ENCODE assay signal across 25 cellular contexts in the genomic region with DNA sequence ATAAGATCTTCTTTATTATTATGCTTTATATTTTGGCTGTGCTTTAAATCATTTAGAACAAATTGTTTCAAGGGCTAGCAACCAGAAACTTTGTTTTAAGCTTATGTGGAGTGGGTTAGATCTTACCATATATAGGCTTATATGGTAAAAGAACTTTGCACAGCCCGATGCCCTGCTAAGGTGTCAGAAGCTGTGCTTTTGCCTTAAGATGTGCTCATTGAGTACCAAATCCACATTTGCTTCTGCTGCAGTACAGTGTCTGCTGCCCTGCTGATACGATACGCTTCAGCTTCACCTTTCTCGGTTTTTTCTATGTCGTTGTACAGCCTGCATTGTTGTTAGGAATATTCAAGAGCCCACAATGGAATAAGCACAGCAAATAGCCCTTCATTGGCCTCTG. TPM values are rescaled to one million over a fixed set of nuclear protein-coding genes. Genes with fewer than 3 reads are reported as not detected.
A peak's percentile ranks its signal among the peaks of the same experiment; 100 is the strongest.
DNase-seq lines count a peak whose midpoint lies in the region; ATAC-seq and TF ChIP-seq lines count a peak whose summit lies in the region.
"Had no signal": no experiment of that assay in that cellular context is flagged by ENCODE, and none has a peak within 500 bp of the region (broad histone marks: within the 10 kb centered on the region; RNA-seq: fewer than 3 reads in every experiment).

No MANE protein-coding gene starts in this region.

- peaks cover 7 to 10% of the 10 kb centered on the region in 2 experiments for H3K4me1 ChIP-seq in trophoblast cell (ENCODE audit: control insufficient read depth in 1 of 2, insufficient read depth in 2 of 2, low read length in 2 of 2)

- no peaks in the 10 kb centered on the region for H3K9me3 ChIP-seq in trophoblast cell (ENCODE audit: insufficient read depth, low read depth, low read length)
- H3K9me3 ChIP-seq: tibial artery had no signal

- H3K27ac ChIP-seq in trophoblast cell (ENCODE audit: low read depth, low read length), result no peak overlapping the region
- H3K27ac ChIP-seq: 22Rv1 had no signal

- H3K27me3 Mint-ChIP-seq in activated CD4-positive, alpha-beta T cell treated with anti-CD3 and anti-CD28 coated beads for 36 hours, result no peaks in the 10 kb centered on the region
- no peaks in the 10 kb centered on the region for H3K27me3 Mint-ChIP-seq in Calu3 (ENCODE audit: unreplicated experiment)
- no peaks in the 10 kb centered on the region for H3K27me3 Mint-ChIP-seq in activated T-helper 17 cell treated with anti-CD3 and anti-CD28 coated beads, Interleukin-2, amount 50 U/mL, for 72 hours
- H3K27me3 Mint-ChIP-seq in naive thymus-derived CD8-positive, alpha-beta T cell, result no peaks in the 10 kb centered on the region
- H3K27me3 Mint-ChIP-seq: stimulated activated naive CD8-positive, alpha-beta T cell treated with anti-CD3 and anti-CD28 coated beads, Interleukin-15, Interleukin-2, amounts not matched to agents 100 ng/mL and 50 ng/mL, for 24 hours had no signal

- H3K9me3 Mint-ChIP-seq in activated CD4-positive, alpha-beta T cell treated with anti-CD3 and anti-CD28 coated beads for 36 hours (ENCODE audit: low read depth), result no peaks in the 10 kb centered on the region
- H3K9me3 Mint-ChIP-seq in Calu3 (ENCODE audit: low read depth, unreplicated experiment), result no peaks in the 10 kb centered on the region
- H3K9me3 Mint-ChIP-seq in activated T-helper 17 cell treated with anti-CD3 and anti-CD28 coated beads, Interleukin-2, amount 50 U/mL, for 72 hours, result no peaks in the 10 kb centered on the region
- H3K9me3 Mint-ChIP-seq in naive thymus-derived CD8-positive, alpha-beta T cell, result no peaks in the 10 kb centered on the region
- H3K9me3 Mint-ChIP-seq: GM23338; stimulated activated naive CD8-positive, alpha-beta T cell treated with anti-CD3 and anti-CD28 coated beads, Interleukin-15, Interleukin-2, amounts not matched to agents 100 ng/mL and 50 ng/mL, for 24 hours; WTC11 had no signal

- H3K79me1 ChIP-seq in trophoblast cell (ENCODE audit: low read length), result peaks cover 10% of the 10 kb centered on the region

- BruUV-seq in Calu3 (replicated peaks; lab: Mats Ljungman, UMichigan), result no TSS peak

- H3K9ac ChIP-seq in trophoblast cell (ENCODE audit: low read length), result no peak overlapping the region

- H3K23ac ChIP-seq in trophoblast cell (ENCODE audit: low read length), result no peak overlapping the region

- H2BK120ac ChIP-seq in trophoblast cell (ENCODE audit: insufficient read depth, low read length, poor library complexity), result no peak overlapping the region

- intact Hi-C loops in activated CD4-positive, alpha-beta T cell treated with anti-CD3 and anti-CD28 coated beads for 36 hours (cut with DNase I, micrococcal nuclease), result loop anchor here (1.0 to 10.0 kb wide), 3 partner anchors 48 to 1053 kb away; a partner anchor contains a TSS
- intact Hi-C loops in Calu3 (cut with micrococcal nuclease; ENCODE audit: unreplicated experiment), result loop anchor here (1.0 to 10.0 kb wide), 2 partner anchors 48 to 1113 kb away; no protein-coding TSS in a partner anchor

- no peak overlapping the region for H4K12ac ChIP-seq in trophoblast cell (ENCODE audit: low read depth, low read length)

- H2AFZ ChIP-seq in trophoblast cell (ENCODE audit: insufficient read depth, low read length, poor library complexity), result no peak overlapping the region
- H2AFZ ChIP-seq: GM23338 had no signal

- POLR2A ChIA-PET in activated CD4-positive, alpha-beta T cell treated with anti-CD3 and anti-CD28 coated beads for 36 hours (lab: Charles Lee), result no interaction called here
- POLR2A ChIA-PET in naive thymus-derived CD8-positive, alpha-beta T cell (lab: Charles Lee), result interaction anchor here (0.5 to 17.6 kb wide), 5 partner anchors 43 to 1086 kb away, joined by 3 to 420 read pairs (median 4); no protein-coding TSS in a partner anchor

- peak overlapping the region; percentile 25 for H3K27ac Mint-ChIP-seq in activated CD4-positive, alpha-beta T cell treated with anti-CD3 and anti-CD28 coated beads for 36 hours
- peak overlapping the region; percentile 74 for H3K27ac Mint-ChIP-seq in Calu3 (ENCODE audit: unreplicated experiment)
- H3K27ac Mint-ChIP-seq in activated T-helper 17 cell treated with anti-CD3 and anti-CD28 coated beads, Interleukin-2, amount 50 U/mL, for 72 hours, result peak overlapping the region; percentile 51
- peak overlapping the region; percentile 51 to 99 (median 90) for H3K27ac Mint-ChIP-seq in naive thymus-derived CD8-positive, alpha-beta T cell

- CTCF ChIA-PET in activated CD4-positive, alpha-beta T cell treated with anti-CD3 and anti-CD28 coated beads for 36 hours (lab: Charles Lee), result interaction anchor here (0.9 to 16.7 kb wide), 4 partner anchors 43 to 1125 kb away, joined by 3 to 276 read pairs (median 4); no protein-coding TSS in a partner anchor
- CTCF ChIA-PET in Calu3 (lab: Charles Lee), result interaction anchor here (1.5 kb wide), 1 partner anchor 47 kb away, joined by 4 read pairs; no protein-coding TSS in a partner anchor

- H2BK12ac ChIP-seq in trophoblast cell (ENCODE audit: low read length), result no peak overlapping the region

- TF ChIP-seq CTCF in Calu3 (IDR thresholded peaks at IDR 0.05; ENCODE audit: unreplicated experiment), result no peak

- no peak overlapping the region for H3K4ac ChIP-seq in trophoblast cell (ENCODE audit: low read depth, low read length)

- no peak overlapping the region for H4K8ac ChIP-seq in trophoblast cell (ENCODE audit: low read depth, low read length)

- DNase-seq in activated CD4-positive, alpha-beta T cell treated with anti-CD3 and anti-CD28 coated beads for 36 hours, result no peak
- DNase-seq in activated CD4-positive, alpha-beta T cell treated with anti-CD3 and anti-CD28 coated beads for 4 hours, result no peak
- DNase-seq in Calu3, result no peak
- no peak for DNase-seq in naive thymus-derived CD8-positive, alpha-beta T cell
- DNase-seq in mesenteric fat pad (ENCODE audit: low spot score), result no peak
- DNase-seq in trophoblast cell, result no peak
- DNase-seq: effector CD4-positive, alpha-beta T cell; KG1; NCI-H146; NCI-H524; NK-92 treated with Interleukin-12 subunit alpha and Interleukin-12 subunit beta, amount 100 ng/mL, for 24 hours; retina; stimulated activated CD4-positive, alpha-beta T cell treated with anti-CD3 and anti-CD28 coated beads, Interleukin-2, amount 100 ng/mL, for 48 hours; tibial artery had no signal

- H2BK5ac ChIP-seq in trophoblast cell (ENCODE audit: low read depth, low read length, poor library complexity), result no peak overlapping the region

- no CpG with 5 or more reads among the region's 5 CpGs for WGBS in trophoblast cell (ENCODE audit: extremely low coverage, insufficient coverage, insufficient read length)

- no peak overlapping the region for H3K18ac ChIP-seq in trophoblast cell (ENCODE audit: low read length)

- H3K79me2 ChIP-seq in trophoblast cell (ENCODE audit: control insufficient read depth, insufficient read depth, low read length, poor library complexity), result no peaks in the 10 kb centered on the region

- H3K4me2 ChIP-seq in trophoblast cell (ENCODE audit: low read length), result no peak overlapping the region
- H3K4me2 ChIP-seq: GM23338 had no signal

- no peaks in the 10 kb centered on the region for H3K27me3 ChIP-seq in trophoblast cell (ENCODE audit: insufficient read depth, low read length)
- H3K27me3 ChIP-seq: tibial artery had no signal

- H3K4me3 Mint-ChIP-seq in activated CD4-positive, alpha-beta T cell treated with anti-CD3 and anti-CD28 coated beads for 36 hours, result no peak overlapping the region
- no peak overlapping the region for H3K4me3 Mint-ChIP-seq in Calu3 (ENCODE audit: low read depth, unreplicated experiment)
- peak overlapping the region; percentile 91 for H3K4me3 Mint-ChIP-seq in activated T-helper 17 cell treated with anti-CD3 and anti-CD28 coated beads, Interleukin-2, amount 50 U/mL, for 72 hours
- peak overlapping the region in 8 of 10 donors; percentile 19 to 84 (median 68) for H3K4me3 Mint-ChIP-seq in naive thymus-derived CD8-positive, alpha-beta T cell
- H3K4me3 Mint-ChIP-seq: GM23338; stimulated activated naive CD8-positive, alpha-beta T cell treated with anti-CD3 and anti-CD28 coated beads, Interleukin-15, Interleukin-2, amounts not matched to agents 100 ng/mL and 50 ng/mL, for 24 hours; WTC11 had no signal

- peaks cover 28% of the 10 kb centered on the region for H3K36me3 Mint-ChIP-seq in activated CD4-positive, alpha-beta T cell treated with anti-CD3 and anti-CD28 coated beads for 36 hours (ENCODE audit: low read depth)
- no peaks in the 10 kb centered on the region for H3K36me3 Mint-ChIP-seq in Calu3 (ENCODE audit: insufficient read depth, unreplicated experiment)
- peaks cover 83% of the 10 kb centered on the region for H3K36me3 Mint-ChIP-seq in activated T-helper 17 cell treated with anti-CD3 and anti-CD28 coated beads, Interleukin-2, amount 50 U/mL, for 72 hours (ENCODE audit: low read depth)
- peaks cover 0 to 24% (median 11%) of the 10 kb centered on the region in 3 donors for H3K36me3 Mint-ChIP-seq in naive thymus-derived CD8-positive, alpha-beta T cell
- H3K36me3 Mint-ChIP-seq: WTC11 had no signal

- H3K4me1 Mint-ChIP-seq in activated CD4-positive, alpha-beta T cell treated with anti-CD3 and anti-CD28 coated beads for 36 hours, result peaks cover 69% of the 10 kb centered on the region
- H3K4me1 Mint-ChIP-seq in Calu3 (ENCODE audit: low read depth, unreplicated experiment), result peaks cover 35% of the 10 kb centered on the region
- H3K4me1 Mint-ChIP-seq in activated T-helper 17 cell treated with anti-CD3 and anti-CD28 coated beads, Interleukin-2, amount 50 U/mL, for 72 hours, result peaks cover 49% of the 10 kb centered on the region
- H3K4me1 Mint-ChIP-seq in naive thymus-derived CD8-positive, alpha-beta T cell, result peaks cover 34 to 84% (median 78%) of the 10 kb centered on the region in 4 donors

- no peak overlapping the region for H4K91ac ChIP-seq in trophoblast cell (ENCODE audit: low read depth, low read length)

- peaks cover 14 to 15% of the 10 kb centered on the region in 2 experiments for H3K36me3 ChIP-seq in trophoblast cell (ENCODE audit: control insufficient read depth in 1 of 2, insufficient read depth in 2 of 2, low read length in 2 of 2)

- ATAC-seq in activated CD4-positive, alpha-beta T cell treated with anti-CD3 and anti-CD28 coated beads for 36 hours, result no peak
- ATAC-seq in activated T-helper 17 cell treated with anti-CD3 and anti-CD28 coated beads, Interleukin-2, amount 50 U/mL, for 72 hours (replicated peaks), result no peak
- no peak for ATAC-seq in naive thymus-derived CD8-positive, alpha-beta T cell
- no peak for ATAC-seq in GM21529 (IDR thresholded peaks at IDR 0.05; ENCODE audit: unreplicated experiment)
- ATAC-seq: GM23338, WTC11 had no signal

- H2AK5ac ChIP-seq in trophoblast cell (ENCODE audit: low read length), result no peak overlapping the region

- H3K14ac ChIP-seq in trophoblast cell (ENCODE audit: low read length), result no peak overlapping the region

- H3K4me3 ChIP-seq in trophoblast cell (ENCODE audit: low read depth, low read length), result no peak overlapping the region
- H3K4me3 ChIP-seq: GM23338, smooth muscle cell, tibial artery had no signal

RNA-seq across cellular contexts. Expression of a gene that starts 34.8 kb away (rescaled TPM):
- under 1 TPM in 1 of 2 experiments, not detected in 1; 0.12 TPM for total RNA-seq in activated CD4-positive, alpha-beta T cell treated with anti-CD3 and anti-CD28 coated beads for 36 hours
- total RNA-seq in Calu3 (2022), result not detected in 2 replicates
- total RNA-seq in activated T-helper 17 cell treated with anti-CD3 and anti-CD28 coated beads, Interleukin-2, amount 50 U/mL, for 72 hours, result under 1 TPM; 0.08 to 0.80 TPM
- 1 to 10 TPM; 1.4 to 2.1 TPM for total RNA-seq in naive thymus-derived CD8-positive, alpha-beta T cell
- under 1 TPM in 2 of 3 donors, not detected in 1; 0.03 to 0.08 TPM for polyA plus RNA-seq in naive thymus-derived CD8-positive, alpha-beta T cell
- 2.6 TPM for total RNA-seq in mesenteric fat pad
- not detected in 2 replicates for polyA plus RNA-seq in trophoblast cell (2013)
- total RNA-seq: astrocyte, chondrocyte, Daoy, GM23338, osteocyte, smooth muscle cell, WTC11 had no signal
- polyA plus RNA-seq: GM23338, smooth muscle cell had no signal

Comparison
In these comparisons a context has a peak if more than half of its experiments do, and no peak if none do; other contexts are left out.
1. H3K27ac Mint-ChIP-seq: peak in every context shown above with its lines; median percentile 90 in naive thymus-derived CD8-positive, alpha-beta T cell; 74 in Calu3; 51 in activated T-helper 17 cell treated with anti-CD3 and anti-CD28 coated beads, Interleukin-2, amount 50 U/mL, for 72 hours; 25 in activated CD4-positive, alpha-beta T cell treated with anti-CD3 and anti-CD28 coated beads for 36 hours.
2. H3K4me3 Mint-ChIP-seq: peak in activated T-helper 17 cell treated with anti-CD3 and anti-CD28 coated beads, Interleukin-2, amount 50 U/mL, for 72 hours (single experiment) and naive thymus-derived CD8-positive, alpha-beta T cell (8 of 10); none in activated CD4-positive, alpha-beta T cell treated with anti-CD3 and anti-CD28 coated beads for 36 hours (single experiment) and Calu3 (single experiment).